ENCODE assay signal across 23 cellular contexts in genomic region chrX:19731307-19731706, GRCh38.
DNase-seq lines count a peak whose midpoint lies in the region; ATAC-seq, FAIRE-seq and TF ChIP-seq lines count a peak whose summit lies in the region.
"Had no signal": no experiment of that assay in that cellular context is flagged by ENCODE, and none has a peak within 500 bp of the region (broad histone marks: within the 10 kb centered on the region; RNA-seq: fewer than 3 reads in every experiment).

No MANE protein-coding gene starts in this region.

- peaks cover 12% of the 10 kb centered on the region for H3K36me3 Mint-ChIP-seq in activated CD8-positive, alpha-beta memory T cell treated with anti-CD3 and anti-CD28 coated beads, Interleukin-2, amount 10 ng/mL, durations not matched to agents 7 days and 5 days
- H3K36me3 Mint-ChIP-seq in activated T-helper 17 cell treated with anti-CD3 and anti-CD28 coated beads, Interleukin-2, amount 50 U/mL, for 72 hours (ENCODE audit: low read depth), result peaks cover 5% of the 10 kb centered on the region
- H3K36me3 Mint-ChIP-seq in natural killer cell, result no peaks in the 10 kb centered on the region
- H3K36me3 Mint-ChIP-seq in CD14-positive monocyte, result peaks cover 2 to 9% of the 10 kb centered on the region in 2 donors

- no peak overlapping the region for H3K4me3 Mint-ChIP-seq in activated CD8-positive, alpha-beta memory T cell treated with anti-CD3 and anti-CD28 coated beads, Interleukin-2, amount 10 ng/mL, durations not matched to agents 7 days and 5 days
- H3K4me3 Mint-ChIP-seq in activated T-helper 17 cell treated with anti-CD3 and anti-CD28 coated beads, Interleukin-2, amount 50 U/mL, for 72 hours, result peak overlapping the region; percentile 55
- H3K4me3 Mint-ChIP-seq in natural killer cell (no peak overlapping the region), CD14-positive monocyte (no peak overlapping the region)
- H3K4me3 Mint-ChIP-seq: B cell, neural crest cell had no signal

- CTCF ChIA-PET in activated CD8-positive, alpha-beta memory T cell treated with anti-CD3 and anti-CD28 coated beads, Interleukin-2, amount 10 ng/mL, durations not matched to agents 7 days and 5 days (lab: Charles Lee), result interaction anchor here (1.2 kb wide), 1 partner anchor 125 kb away, joined by 4 read pairs; no protein-coding TSS in a partner anchor

- H3K27me3 Mint-ChIP-seq in activated CD8-positive, alpha-beta memory T cell treated with anti-CD3 and anti-CD28 coated beads, Interleukin-2, amount 10 ng/mL, durations not matched to agents 7 days and 5 days, result no peaks in the 10 kb centered on the region
- no peaks in the 10 kb centered on the region for H3K27me3 Mint-ChIP-seq in activated T-helper 17 cell treated with anti-CD3 and anti-CD28 coated beads, Interleukin-2, amount 50 U/mL, for 72 hours
- no peaks in the 10 kb centered on the region for H3K27me3 Mint-ChIP-seq in natural killer cell (ENCODE audit: low read depth in 2 of 2)
- H3K27me3 Mint-ChIP-seq in CD14-positive monocyte (ENCODE audit: low read depth in 3 of 3), result peaks cover 0 to 11% (median 1%) of the 10 kb centered on the region in 3 donors
- H3K27me3 Mint-ChIP-seq: B cell; effector memory CD8-positive, alpha-beta T cell had no signal

- no peak for DNase-seq in activated CD8-positive, alpha-beta memory T cell treated with anti-CD3 and anti-CD28 coated beads, Interleukin-2, amount 10 ng/mL, durations not matched to agents 7 days and 5 days
- DNase-seq in activated CD8-positive, alpha-beta memory T cell treated with anti-CD3 and anti-CD28 coated beads for 24 hours, result no peak
- no peak for DNase-seq in GM12892 (ENCODE audit: insufficient read length)
- DNase-seq in natural killer cell, result no peak
- DNase-seq in CD14-positive monocyte (ENCODE audit: low spot score), result no peak
- DNase-seq in HT-29 (ENCODE audit: low spot score), result no peak
- DNase-seq: activated CD4-positive, alpha-beta T cell treated with anti-CD3 and anti-CD28 coated beads for 1 hour; amygdala; colonic mucosa; COR-L47; effector memory CD8-positive, alpha-beta T cell; erythroblast; HCEC 1CT; KBM-7; MM.1S; NCI-H1694; small intestine had no signal

- no peaks in the 10 kb centered on the region for H3K9me3 Mint-ChIP-seq in activated CD8-positive, alpha-beta memory T cell treated with anti-CD3 and anti-CD28 coated beads, Interleukin-2, amount 10 ng/mL, durations not matched to agents 7 days and 5 days (ENCODE audit: low read depth)
- no peaks in the 10 kb centered on the region for H3K9me3 Mint-ChIP-seq in activated T-helper 17 cell treated with anti-CD3 and anti-CD28 coated beads, Interleukin-2, amount 50 U/mL, for 72 hours
- H3K9me3 Mint-ChIP-seq in natural killer cell (no peaks in the 10 kb centered on the region), CD14-positive monocyte (peaks cover 0 to 3% (median 0%) of the 10 kb centered on the region in 7 donors)
- H3K9me3 Mint-ChIP-seq: effector memory CD8-positive, alpha-beta T cell; neural crest cell had no signal

- FAIRE-seq in GM12892 (lab: Jason Lieb, UNC), result peak; percentile 53
- FAIRE-seq: G401.6 had no signal

- intact Hi-C loops in natural killer cell (cut with micrococcal nuclease) (no loop called here), CD14-positive monocyte (cut with micrococcal nuclease) (no loop called here)

- H3K4me1 Mint-ChIP-seq in activated CD8-positive, alpha-beta memory T cell treated with anti-CD3 and anti-CD28 coated beads, Interleukin-2, amount 10 ng/mL, durations not matched to agents 7 days and 5 days, result peaks cover 67% of the 10 kb centered on the region
- H3K4me1 Mint-ChIP-seq in activated T-helper 17 cell treated with anti-CD3 and anti-CD28 coated beads, Interleukin-2, amount 50 U/mL, for 72 hours, result peaks cover 31% of the 10 kb centered on the region
- H3K4me1 Mint-ChIP-seq in natural killer cell (peaks cover 37 to 58% of the 10 kb centered on the region in 2 donors), CD14-positive monocyte (peaks cover 17% of the 10 kb centered on the region)

- no peak for ATAC-seq in activated CD8-positive, alpha-beta memory T cell treated with anti-CD3 and anti-CD28 coated beads, Interleukin-2, amount 10 ng/mL, durations not matched to agents 7 days and 5 days
- ATAC-seq in activated T-helper 17 cell treated with anti-CD3 and anti-CD28 coated beads, Interleukin-2, amount 50 U/mL, for 72 hours (replicated peaks), result peak; percentile 42
- no peak for ATAC-seq in natural killer cell
- ATAC-seq in HG03460 (IDR thresholded peaks at IDR 0.05; ENCODE audit: unreplicated experiment), result no peak
- ATAC-seq: effector memory CD8-positive, alpha-beta T cell; SK-N-SH treated with all-trans-retinoic acid at 6 μM for 48 hours had no signal

- H3K27ac Mint-ChIP-seq in activated CD8-positive, alpha-beta memory T cell treated with anti-CD3 and anti-CD28 coated beads, Interleukin-2, amount 10 ng/mL, durations not matched to agents 7 days and 5 days, result peak overlapping the region; percentile 85
- H3K27ac Mint-ChIP-seq in activated T-helper 17 cell treated with anti-CD3 and anti-CD28 coated beads, Interleukin-2, amount 50 U/mL, for 72 hours, result no peak overlapping the region
- H3K27ac Mint-ChIP-seq in natural killer cell (peak overlapping the region; percentile 65 to 75), CD14-positive monocyte (peak overlapping the region in 2 of 7 donors; percentile 31 to 65)
- H3K27ac Mint-ChIP-seq: B cell had no signal

- no peak for TF ChIP-seq POLR2A in GM12892 (IDR thresholded peaks at IDR 0.05; ENCODE audit: low read depth, low read length)

- TF ChIP-seq CTCF in natural killer cell (IDR thresholded peaks at IDR 0.05) (no peak), CD14-positive monocyte (IDR thresholded peaks at IDR 0.05) (no peak)
